8 cellular contexts compared by ENCODE assay signal in the genomic region with DNA sequence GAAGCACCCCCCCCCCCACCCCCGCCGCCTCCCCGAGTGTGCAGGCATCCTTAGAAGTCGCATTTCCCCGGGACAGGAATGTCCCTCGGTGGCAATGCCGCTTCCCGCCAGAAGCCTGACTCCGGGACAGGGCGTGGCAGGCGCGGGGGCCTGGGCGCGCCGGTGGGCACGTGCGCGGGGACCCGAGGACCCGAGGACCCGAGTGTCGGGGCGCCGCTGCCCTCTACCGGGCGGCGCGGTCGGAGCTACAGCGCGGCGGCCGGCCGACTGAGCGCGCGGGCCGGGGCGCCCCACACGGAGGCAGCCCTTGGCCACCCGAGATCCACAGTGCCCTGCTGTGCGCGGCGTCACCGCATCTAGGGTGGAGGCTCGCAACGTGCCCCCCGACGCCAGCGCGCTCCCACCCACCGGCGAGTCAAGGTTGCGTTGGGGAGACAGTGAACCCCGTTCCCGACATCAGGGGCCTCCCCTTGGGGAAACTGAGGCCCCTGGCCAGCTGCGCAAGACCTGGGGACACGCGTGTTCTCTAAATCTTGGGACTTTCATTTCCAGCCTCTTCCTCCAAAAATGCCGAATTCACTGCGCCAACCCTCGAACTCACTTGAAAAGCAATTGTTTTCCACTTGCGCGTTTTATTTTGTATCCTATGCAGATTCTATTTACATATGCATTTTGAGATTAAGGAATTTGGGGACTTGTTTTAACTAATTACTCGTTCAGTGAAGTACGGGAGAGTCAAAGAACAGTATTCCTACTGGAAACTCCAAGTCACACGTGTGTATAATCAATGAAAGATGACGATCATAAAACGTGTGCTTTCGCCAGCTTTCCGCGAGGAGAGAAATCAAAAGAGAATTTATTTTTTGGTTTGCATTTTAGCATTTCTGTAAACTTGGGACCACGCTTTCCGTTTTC. TPM values are rescaled to one million over a fixed set of nuclear protein-coding genes. Genes with fewer than 3 reads are reported as not detected.
DNase-seq lines count a peak whose midpoint lies in the region; ATAC-seq and TF ChIP-seq lines count a peak whose summit lies in the region.

No MANE protein-coding gene starts in this region.

- H3K27me3 Mint-ChIP-seq in WTC11 (ENCODE audit: low read depth) (peaks cover 9% of the 10 kb centered on the region), chondrocyte (ENCODE audit: low read depth) (peaks cover 3% of the 10 kb centered on the region)

- CTCF ChIA-PET in AG04449 (lab: Yijun Ruan, JAX) (interaction anchor here (0.6 to 1.6 kb wide), 17 partner anchors 9 to 422 kb away, joined by 3 to 14 read pairs (median 4); no protein-coding TSS in a partner anchor), WTC11 (lab: Charles Lee) (interaction anchor here (0.6 to 1.6 kb wide), 13 partner anchors 9 to 286 kb away, joined by 3 to 15 read pairs (median 4); no protein-coding TSS in a partner anchor)

- POLR2A ChIA-PET in AG04449 (lab: Yijun Ruan, JAX): no interaction called here
- POLR2A ChIA-PET in WTC11 (lab: Charles Lee): no interaction called here

- peak; percentile 61 for ATAC-seq in WTC11
- no peak for ATAC-seq in GM19328 (IDR thresholded peaks at IDR 0.05; ENCODE audit: unreplicated experiment)

- H3K9me3 Mint-ChIP-seq in WTC11: no peaks in the 10 kb centered on the region
- no peaks in the 10 kb centered on the region for H3K9me3 Mint-ChIP-seq in chondrocyte (ENCODE audit: low read depth)

- TF ChIP-seq CTCF in AG04449 (IDR thresholded peaks at IDR 0.05; ENCODE audit: insufficient read depth, low read length, missing control alignments) (peak; percentile 44), GM13977 (IDR thresholded peaks at IDR 0.05; ENCODE audit: extremely low read depth, insufficient read depth, missing control alignments) (peak; percentile 93), WTC11 (IDR thresholded peaks at IDR 0.05) (0 out of 2 replicates have a peak, but pooled peaks have one; percentile 18), chondrocyte (IDR thresholded peaks at IDR 0.05) (peak; percentile 80), kidney epithelial cell (IDR thresholded peaks at IDR 0.05; ENCODE audit: insufficient read depth, low read length, poor library complexity, severe bottlenecking) (peak; percentile 0)

- H3K27ac Mint-ChIP-seq in WTC11 (0 out of 2 replicates have a peak overlapping the region, but pooled peaks have one; percentile 3), chondrocyte (ENCODE audit: unreplicated experiment) (peak overlapping the region; percentile 53)

- H3K4me1 Mint-ChIP-seq in WTC11 (peaks cover 29% of the 10 kb centered on the region), chondrocyte (ENCODE audit: low read depth) (peaks cover 30% of the 10 kb centered on the region)

- H3K36me3 ChIP-seq in kidney epithelial cell (ENCODE audit: control insufficient read depth, insufficient read depth, low read length): no peaks in the 10 kb centered on the region

- H3K27me3 ChIP-seq in kidney epithelial cell (ENCODE audit: control insufficient read depth, insufficient read depth, low read length): no peaks in the 10 kb centered on the region

- in situ Hi-C loops in GM13977 (cut with MboI; ENCODE audit: low pct_unique_long_range_greater_than_20kb, low sequenced_read_pairs, unreplicated experiment): no loop called here

- peak overlapping the region; percentile 71 for H3K4me3 ChIP-seq in AG04449 (ENCODE audit: low read depth, low read length)
- H3K4me3 ChIP-seq in kidney epithelial cell (ENCODE audit: low read depth, low read length): peak overlapping the region; percentile 73

- DNase-seq in AG04449 (ENCODE audit: low read depth, low spot score): no peak
- peak; percentile 91 for DNase-seq in GM13977 (ENCODE audit: low spot score)
- DNase-seq in MV-4-11 (lab: John Stamatoyannopoulos, UW): peak; percentile 65
- DNase-seq in WTC11 (ENCODE audit: low spot score): peak; percentile 65
- DNase-seq in chondrocyte (ENCODE audit: low spot score): no peak
- no peak for DNase-seq in kidney epithelial cell (ENCODE audit: low read depth)
- peak; percentile 17 to 48 for DNase-seq in stimulated activated CD4-positive, alpha-beta T cell treated with anti-CD3 and anti-CD28 coated beads, Interleukin-15, amount 100 ng/mL, for 1 hour (ENCODE audit: low read depth in 1 of 2, low spot score in 1 of 2)

- H3K4me3 Mint-ChIP-seq in WTC11: peak overlapping the region; percentile 70
- H3K4me3 Mint-ChIP-seq in chondrocyte (ENCODE audit: unreplicated experiment): peak overlapping the region; percentile 81

- H3K36me3 Mint-ChIP-seq in WTC11 (no peaks in the 10 kb centered on the region), chondrocyte (ENCODE audit: low read depth) (no peaks in the 10 kb centered on the region)

TF ChIP-seq in WTC11, 78 proteins besides CTCF, POLR2A, EP300 and RAD21 (continues in another document):
- TF ChIP-seq, protein P1, sequence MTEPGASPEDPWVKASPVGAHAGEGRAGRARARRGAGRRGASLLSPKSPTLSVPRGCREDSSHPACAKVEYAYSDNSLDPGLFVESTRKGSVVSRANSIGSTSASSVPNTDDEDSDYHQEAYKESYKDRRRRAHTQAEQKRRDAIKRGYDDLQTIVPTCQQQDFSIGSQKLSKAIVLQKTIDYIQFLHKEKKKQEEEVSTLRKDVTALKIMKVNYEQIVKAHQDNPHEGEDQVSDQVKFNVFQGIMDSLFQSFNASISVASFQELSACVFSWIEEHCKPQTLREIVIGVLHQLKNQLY (CRISPR knock-in tag; IDR thresholded peaks at IDR 0.05): no peak
- no peak for TF ChIP-seq ELF4 (CRISPR knock-in tag; IDR thresholded peaks at IDR 0.05; ENCODE audit: low read depth)
- TF ChIP-seq ZNF416 (CRISPR knock-in tag; IDR thresholded peaks at IDR 0.05): no peak
- no peak for TF ChIP-seq ZNF121 (CRISPR knock-in tag; IDR thresholded peaks at IDR 0.05)
- no peak for TF ChIP-seq SMAD4 (CRISPR knock-in tag; IDR thresholded peaks at IDR 0.05)
- TF ChIP-seq, protein P2, sequence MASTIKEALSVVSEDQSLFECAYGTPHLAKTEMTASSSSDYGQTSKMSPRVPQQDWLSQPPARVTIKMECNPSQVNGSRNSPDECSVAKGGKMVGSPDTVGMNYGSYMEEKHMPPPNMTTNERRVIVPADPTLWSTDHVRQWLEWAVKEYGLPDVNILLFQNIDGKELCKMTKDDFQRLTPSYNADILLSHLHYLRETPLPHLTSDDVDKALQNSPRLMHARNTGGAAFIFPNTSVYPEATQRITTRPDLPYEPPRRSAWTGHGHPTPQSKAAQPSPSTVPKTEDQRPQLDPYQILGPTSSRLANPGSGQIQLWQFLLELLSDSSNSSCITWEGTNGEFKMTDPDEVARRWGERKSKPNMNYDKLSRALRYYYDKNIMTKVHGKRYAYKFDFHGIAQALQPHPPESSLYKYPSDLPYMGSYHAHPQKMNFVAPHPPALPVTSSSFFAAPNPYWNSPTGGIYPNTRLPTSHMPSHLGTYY (CRISPR knock-in tag; IDR thresholded peaks at IDR 0.05): no peak
- TF ChIP-seq, protein P3, sequence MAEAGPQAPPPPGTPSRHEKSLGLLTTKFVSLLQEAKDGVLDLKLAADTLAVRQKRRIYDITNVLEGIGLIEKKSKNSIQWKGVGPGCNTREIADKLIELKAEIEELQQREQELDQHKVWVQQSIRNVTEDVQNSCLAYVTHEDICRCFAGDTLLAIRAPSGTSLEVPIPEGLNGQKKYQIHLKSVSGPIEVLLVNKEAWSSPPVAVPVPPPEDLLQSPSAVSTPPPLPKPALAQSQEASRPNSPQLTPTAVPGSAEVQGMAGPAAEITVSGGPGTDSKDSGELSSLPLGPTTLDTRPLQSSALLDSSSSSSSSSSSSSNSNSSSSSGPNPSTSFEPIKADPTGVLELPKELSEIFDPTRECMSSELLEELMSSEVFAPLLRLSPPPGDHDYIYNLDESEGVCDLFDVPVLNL (CRISPR knock-in tag; IDR thresholded peaks at IDR 0.05; ENCODE audit: borderline replicate concordance, low read depth): no peak
- TF ChIP-seq MYBL2 (CRISPR knock-in tag; IDR thresholded peaks at IDR 0.05): no peak
- TF ChIP-seq EMX1 (CRISPR knock-in tag; IDR thresholded peaks at IDR 0.05): no peak
- no peak for TF ChIP-seq SOX15 (CRISPR knock-in tag; IDR thresholded peaks at IDR 0.05)
- no peak for TF ChIP-seq CBFB (CRISPR knock-in tag; IDR thresholded peaks at IDR 0.05; ENCODE audit: low read depth)
- no peak for TF ChIP-seq ZNF263 (CRISPR knock-in tag; IDR thresholded peaks at IDR 0.05; ENCODE audit: low read depth)
- 0 out of 2 replicates have a peak, but pooled peaks have one; percentile 69 for TF ChIP-seq TP53 (CRISPR knock-in tag; IDR thresholded peaks at IDR 0.05)
- TF ChIP-seq, protein P4, sequence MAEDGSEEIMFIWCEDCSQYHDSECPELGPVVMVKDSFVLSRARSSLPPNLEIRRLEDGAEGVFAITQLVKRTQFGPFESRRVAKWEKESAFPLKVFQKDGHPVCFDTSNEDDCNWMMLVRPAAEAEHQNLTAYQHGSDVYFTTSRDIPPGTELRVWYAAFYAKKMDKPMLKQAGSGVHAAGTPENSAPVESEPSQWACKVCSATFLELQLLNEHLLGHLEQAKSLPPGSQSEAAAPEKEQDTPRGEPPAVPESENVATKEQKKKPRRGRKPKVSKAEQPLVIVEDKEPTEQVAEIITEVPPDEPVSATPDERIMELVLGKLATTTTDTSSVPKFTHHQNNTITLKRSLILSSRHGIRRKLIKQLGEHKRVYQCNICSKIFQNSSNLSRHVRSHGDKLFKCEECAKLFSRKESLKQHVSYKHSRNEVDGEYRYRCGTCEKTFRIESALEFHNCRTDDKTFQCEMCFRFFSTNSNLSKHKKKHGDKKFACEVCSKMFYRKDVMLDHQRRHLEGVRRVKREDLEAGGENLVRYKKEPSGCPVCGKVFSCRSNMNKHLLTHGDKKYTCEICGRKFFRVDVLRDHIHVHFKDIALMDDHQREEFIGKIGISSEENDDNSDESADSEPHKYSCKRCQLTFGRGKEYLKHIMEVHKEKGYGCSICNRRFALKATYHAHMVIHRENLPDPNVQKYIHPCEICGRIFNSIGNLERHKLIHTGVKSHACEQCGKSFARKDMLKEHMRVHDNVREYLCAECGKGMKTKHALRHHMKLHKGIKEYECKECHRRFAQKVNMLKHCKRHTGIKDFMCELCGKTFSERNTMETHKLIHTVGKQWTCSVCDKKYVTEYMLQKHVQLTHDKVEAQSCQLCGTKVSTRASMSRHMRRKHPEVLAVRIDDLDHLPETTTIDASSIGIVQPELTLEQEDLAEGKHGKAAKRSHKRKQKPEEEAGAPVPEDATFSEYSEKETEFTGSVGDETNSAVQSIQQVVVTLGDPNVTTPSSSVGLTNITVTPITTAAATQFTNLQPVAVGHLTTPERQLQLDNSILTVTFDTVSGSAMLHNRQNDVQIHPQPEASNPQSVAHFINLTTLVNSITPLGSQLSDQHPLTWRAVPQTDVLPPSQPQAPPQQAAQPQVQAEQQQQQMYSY (CRISPR knock-in tag; IDR thresholded peaks at IDR 0.05): peak; percentile 59; the same call in 1 of the 2 replicates
- TF ChIP-seq FOXP1 (CRISPR knock-in tag; IDR thresholded peaks at IDR 0.05; ENCODE audit: borderline replicate concordance): peak; percentile 81; the same call in 1 of the 2 replicates
- no peak for TF ChIP-seq PRRX2 (CRISPR knock-in tag; IDR thresholded peaks at IDR 0.05)
- TF ChIP-seq MXD4 (CRISPR knock-in tag; IDR thresholded peaks at IDR 0.05; ENCODE audit: borderline replicate concordance): no peak

RNA-seq across cellular contexts. Expression of a gene that starts 3.1 kb away (rescaled TPM):
- total RNA-seq in WTC11 (2021) (64.3 to 77.1 TPM (median 76.1 TPM) in 3 replicates), chondrocyte (112 to 154 TPM (median 118 TPM) in 3 replicates), kidney epithelial cell (56.7 and 65.2 TPM in 2 replicates)

Comparison
In these comparisons a context has a peak if more than half of its experiments do, and no peak if none do; other contexts are left out.
1. DNase-seq: peak in GM13977 (single experiment), MV-4-11 (single experiment), WTC11 (single experiment) and stimulated activated CD4-positive, alpha-beta T cell treated with anti-CD3 and anti-CD28 coated beads, Interleukin-15, amount 100 ng/mL, for 1 hour (2 of 2); none in AG04449 (single experiment), chondrocyte (single experiment) and kidney epithelial cell (single experiment).
2. CTCF ChIP-seq: peak in every context shown above with its lines; median percentile 93 in GM13977; 80 in chondrocyte; 44 in AG04449; 18 in WTC11; 0 in kidney epithelial cell.